19 cellular contexts compared by ENCODE assay signal in genomic region chr6:146311079-146311478, GRCh38.
DNase-seq lines count a peak whose midpoint lies in the region; ATAC-seq and TF ChIP-seq lines count a peak whose summit lies in the region.
"Had no signal": no experiment of that assay in that cellular context is flagged by ENCODE, and none has a peak within 500 bp of the region (broad histone marks: within the 10 kb centered on the region; RNA-seq: fewer than 3 reads in every experiment).

No MANE protein-coding gene starts in this region.

- no peaks in the 10 kb centered on the region for H3K9me3 ChIP-seq in psoas muscle
- no peaks in the 10 kb centered on the region for H3K9me3 ChIP-seq in neural progenitor cell (ENCODE audit: low read depth)
- H3K9me3 ChIP-seq: A549; BLaER1 treated with 17β-estradiol and CSF1 and Interleukin-3, amounts not matched to agents 10 nM and 100 nM; Caco-2 had no signal

- H3K4me1 ChIP-seq in psoas muscle (peaks cover 18% of the 10 kb centered on the region), neural progenitor cell (no peaks in the 10 kb centered on the region)
- H3K4me1 ChIP-seq: A549, Caco-2 had no signal

- no peak overlapping the region for H3K4me3 ChIP-seq in psoas muscle
- H3K4me3 ChIP-seq in neural progenitor cell, result no peak overlapping the region
- H3K4me3 ChIP-seq: A549; BLaER1 treated with 17β-estradiol and CSF1 and Interleukin-3, amounts not matched to agents 10 nM and 100 nM; GM12878 had no signal

- TF ChIP-seq CTCF in psoas muscle (IDR thresholded peaks at IDR 0.05) (no peak), neural progenitor cell (IDR thresholded peaks at IDR 0.05) (no peak)

- H3K27me3 Mint-ChIP-seq in activated CD4-positive, alpha-beta T cell treated with anti-CD3 and anti-CD28 coated beads, Interleukin-2, amount 10 ng/mL, durations not matched to agents 24 days and 14 days, result no peaks in the 10 kb centered on the region
- H3K27me3 Mint-ChIP-seq in activated CD4-positive, alpha-beta T cell treated with anti-CD3 and anti-CD28 coated beads for 36 hours, result no peaks in the 10 kb centered on the region
- H3K27me3 Mint-ChIP-seq in neural progenitor cell (ENCODE audit: insufficient read depth, low read depth), result peaks cover 2% of the 10 kb centered on the region
- H3K27me3 Mint-ChIP-seq: B cell; CD4-positive, alpha-beta T cell had no signal

- no peaks in the 10 kb centered on the region for H4K20me1 ChIP-seq in neural progenitor cell (ENCODE audit: low read depth)
- H4K20me1 ChIP-seq: BLaER1 treated with 17β-estradiol and CSF1 and Interleukin-3, amounts not matched to agents 10 nM and 100 nM had no signal

- no peaks in the 10 kb centered on the region for H3F3A ChIP-seq in neural progenitor cell (ENCODE audit: low read depth)

- no peaks in the 10 kb centered on the region for H3K36me3 ChIP-seq in psoas muscle (ENCODE audit: insufficient read depth in 1 of 2, low read depth in 1 of 2)
- no peaks in the 10 kb centered on the region for H3K36me3 ChIP-seq in neural progenitor cell
- H3K36me3 ChIP-seq: BLaER1 treated with 17β-estradiol and CSF1 and Interleukin-3, amounts not matched to agents 10 nM and 100 nM had no signal

- 45 to 60% (median 47%) methylated on average over 2 of the region's 2 CpGs for WGBS in psoas muscle, 3 donors

- POLR2A ChIA-PET in activated CD4-positive, alpha-beta T cell treated with anti-CD3 and anti-CD28 coated beads for 36 hours (lab: Charles Lee), result no interaction called here

- no peak overlapping the region for H3K4me3 Mint-ChIP-seq in activated CD4-positive, alpha-beta T cell treated with anti-CD3 and anti-CD28 coated beads, Interleukin-2, amount 10 ng/mL, durations not matched to agents 24 days and 14 days
- H3K4me3 Mint-ChIP-seq in activated CD4-positive, alpha-beta T cell treated with anti-CD3 and anti-CD28 coated beads for 36 hours, result no peak overlapping the region
- H3K4me3 Mint-ChIP-seq in neural progenitor cell, result no peak overlapping the region
- H3K4me3 Mint-ChIP-seq: B cell; CD4-positive, alpha-beta T cell; CD8-positive, alpha-beta T cell had no signal

- H3K9me3 Mint-ChIP-seq in activated CD4-positive, alpha-beta T cell treated with anti-CD3 and anti-CD28 coated beads, Interleukin-2, amount 10 ng/mL, durations not matched to agents 24 days and 14 days, result no peaks in the 10 kb centered on the region
- no peaks in the 10 kb centered on the region for H3K9me3 Mint-ChIP-seq in activated CD4-positive, alpha-beta T cell treated with anti-CD3 and anti-CD28 coated beads for 36 hours (ENCODE audit: low read depth)
- peaks cover 2% of the 10 kb centered on the region for H3K9me3 Mint-ChIP-seq in neural progenitor cell
- H3K9me3 Mint-ChIP-seq: CD4-positive, alpha-beta T cell; CD8-positive, alpha-beta T cell had no signal

- H3K4me1 Mint-ChIP-seq in activated CD4-positive, alpha-beta T cell treated with anti-CD3 and anti-CD28 coated beads, Interleukin-2, amount 10 ng/mL, durations not matched to agents 24 days and 14 days, result no peaks in the 10 kb centered on the region
- no peaks in the 10 kb centered on the region for H3K4me1 Mint-ChIP-seq in activated CD4-positive, alpha-beta T cell treated with anti-CD3 and anti-CD28 coated beads for 36 hours
- no peaks in the 10 kb centered on the region for H3K4me1 Mint-ChIP-seq in neural progenitor cell
- H3K4me1 Mint-ChIP-seq: B cell had no signal

- no peak overlapping the region for H3K9ac ChIP-seq in neural progenitor cell
- H3K9ac ChIP-seq: BLaER1 treated with 17β-estradiol and CSF1 and Interleukin-3, amounts not matched to agents 10 nM and 100 nM had no signal

- H3K36me3 Mint-ChIP-seq in activated CD4-positive, alpha-beta T cell treated with anti-CD3 and anti-CD28 coated beads, Interleukin-2, amount 10 ng/mL, durations not matched to agents 24 days and 14 days (ENCODE audit: low read depth), result no peaks in the 10 kb centered on the region
- no peaks in the 10 kb centered on the region for H3K36me3 Mint-ChIP-seq in activated CD4-positive, alpha-beta T cell treated with anti-CD3 and anti-CD28 coated beads for 36 hours (ENCODE audit: low read depth)
- no peaks in the 10 kb centered on the region for H3K36me3 Mint-ChIP-seq in neural progenitor cell
- H3K36me3 Mint-ChIP-seq: CD8-positive, alpha-beta T cell had no signal

- ATAC-seq in activated CD4-positive, alpha-beta T cell treated with anti-CD3 and anti-CD28 coated beads for 36 hours, result no peak
- ATAC-seq in left colon (peak; percentile 74), psoas muscle (peak in 1 of 4 donors; percentile 39)
- ATAC-seq: A549; CD8-positive, alpha-beta T cell; GM12878 had no signal

- no peak overlapping the region for H3K4me2 ChIP-seq in neural progenitor cell
- H3K4me2 ChIP-seq: A549 had no signal

- H3K27me3 ChIP-seq in psoas muscle (ENCODE audit: insufficient read depth in 3 of 3, low read length in 2 of 3) (no peaks in the 10 kb centered on the region), neural progenitor cell (no peaks in the 10 kb centered on the region)
- H3K27me3 ChIP-seq: BLaER1 treated with 17β-estradiol and CSF1 and Interleukin-3, amounts not matched to agents 10 nM and 100 nM had no signal

- peak overlapping the region; percentile 36 for H3K27ac ChIP-seq in psoas muscle
- H3K27ac ChIP-seq in neural progenitor cell, result no peak overlapping the region
- H3K27ac ChIP-seq in substantia nigra (ENCODE audit: low read depth, low read length, poor library complexity, severe bottlenecking), result no peak overlapping the region
- H3K27ac ChIP-seq: 22Rv1; A549; BLaER1 treated with 17β-estradiol and CSF1 and Interleukin-3, amounts not matched to agents 10 nM and 100 nM; C4-2B had no signal

- H2AFZ ChIP-seq in neural progenitor cell (replicated peaks), result no peak overlapping the region

- CTCF ChIA-PET in activated CD4-positive, alpha-beta T cell treated with anti-CD3 and anti-CD28 coated beads for 36 hours (lab: Charles Lee), result no interaction called here

- no peak overlapping the region for H3K27ac Mint-ChIP-seq in activated CD4-positive, alpha-beta T cell treated with anti-CD3 and anti-CD28 coated beads, Interleukin-2, amount 10 ng/mL, durations not matched to agents 24 days and 14 days
- no peak overlapping the region for H3K27ac Mint-ChIP-seq in activated CD4-positive, alpha-beta T cell treated with anti-CD3 and anti-CD28 coated beads for 36 hours
- no peak overlapping the region for H3K27ac Mint-ChIP-seq in neural progenitor cell
- H3K27ac Mint-ChIP-seq: B cell; CD4-positive, alpha-beta T cell; CD8-positive, alpha-beta T cell had no signal

- peak; percentile 10 for DNase-seq in activated CD4-positive, alpha-beta T cell treated with anti-CD3 and anti-CD28 coated beads, Interleukin-2, amount 10 ng/mL, durations not matched to agents 24 days and 14 days
- DNase-seq in activated CD4-positive, alpha-beta T cell treated with anti-CD3 and anti-CD28 coated beads for 36 hours, result no peak
- DNase-seq in left colon (no peak), psoas muscle (no peak), neural progenitor cell (ENCODE audit: low spot score) (no peak), substantia nigra (lab: John Stamatoyannopoulos, UW) (no peak)
- DNase-seq: AML-193; Caco-2; Calu3; CD4-positive, alpha-beta T cell; CD8-positive, alpha-beta T cell; DMS79 treated with DMSO at 0.1 percent for 48 hours; GF-D8 had no signal

- H3K79me2 ChIP-seq in neural progenitor cell (ENCODE audit: low read depth), result no peaks in the 10 kb centered on the region

- intact Hi-C loops in activated CD4-positive, alpha-beta T cell treated with anti-CD3 and anti-CD28 coated beads, Interleukin-2, amount 10 ng/mL, durations not matched to agents 24 days and 14 days (cut with micrococcal nuclease), result no loop called here
- intact Hi-C loops in activated CD4-positive, alpha-beta T cell treated with anti-CD3 and anti-CD28 coated beads for 36 hours (cut with DNase I, micrococcal nuclease), result no loop called here
- intact Hi-C loops in left colon (cut with DNase I, micrococcal nuclease) (no loop called here), psoas muscle (cut with DNase I) (no loop called here)
